ENCODE assay signal across 33 cellular contexts in the genomic region with DNA sequence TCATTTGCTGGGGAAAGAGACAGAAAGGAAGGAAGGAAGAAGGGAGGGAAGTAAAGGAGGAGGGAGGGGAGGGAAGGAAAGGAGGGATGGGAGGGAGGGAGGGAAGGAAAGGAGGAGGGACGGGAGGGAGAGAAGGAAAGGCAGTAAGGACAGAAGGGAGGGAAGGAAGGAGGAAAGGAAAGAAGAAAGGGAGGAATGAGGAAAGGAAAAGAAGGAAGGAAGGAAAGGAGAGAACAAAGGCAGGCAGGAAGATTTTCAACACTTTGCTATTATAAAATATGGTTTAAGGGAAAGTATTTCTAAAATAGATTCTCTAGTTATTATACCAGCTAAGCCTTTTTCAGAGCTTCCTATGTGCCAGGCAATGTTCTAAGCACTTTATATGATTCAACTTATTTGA.
"Had no signal": no experiment of that assay in that cellular context is flagged by ENCODE, and none has a peak within 500 bp of the region (broad histone marks: within the 10 kb centered on the region; RNA-seq: fewer than 3 reads in every experiment).

No MANE protein-coding gene starts in this region.

- H3K27me3 ChIP-seq: adrenal gland, body of pancreas, brain microvascular endothelial cell, breast epithelium had no signal

- H3K27ac ChIP-seq: adrenal gland, body of pancreas, brain microvascular endothelial cell, breast epithelium, VCaP had no signal

- H3K4me1 ChIP-seq: adrenal gland, body of pancreas, breast epithelium had no signal

- H3K36me3 ChIP-seq: adrenal gland, brain microvascular endothelial cell, breast epithelium had no signal

- FAIRE-seq: astrocyte, TTC549 had no signal

- H3K4me3 ChIP-seq: adrenal gland, body of pancreas, breast epithelium had no signal

- H3K9me3 ChIP-seq: adrenal gland, body of pancreas, breast epithelium had no signal

- ATAC-seq: activated CD8-positive, alpha-beta T cell treated with anti-CD3 and anti-CD28 coated beads for 36 hours; activated naive CD4-positive, alpha-beta T cell treated with anti-CD3 and anti-CD28 coated beads, Interleukin-2, amount 50 U/mL, for 72 hours; activated T-cell treated with anti-CD3 and anti-CD28 coated beads, Interleukin-2, amount 50 U/mL, for 4 hours; activated T-cell treated with anti-CD3 and anti-CD28 coated beads, Interleukin-2, amount 50 U/mL, for 72 hours; activated T-helper 17 cell treated with anti-CD3 and anti-CD28 coated beads, Interleukin-2, amount 50 U/mL, for 72 hours; body of pancreas had no signal

- DNase-seq: activated B cell treated with CpG ODN at 0.5 μM for 24 hours; activated CD4-positive, alpha-beta memory T cell treated with anti-CD3 and anti-CD28 coated beads for 36 hours; activated CD4-positive, alpha-beta T cell treated with anti-CD3 and anti-CD28 coated beads for 4 hours; activated CD4-positive, alpha-beta T cell treated with anti-CD3 and anti-CD28 coated beads, Interleukin-2, amount 10 ng/mL, durations not matched to agents 24 days and 14 days; activated CD4-positive, alpha-beta T cell treated with anti-CD3 and anti-CD28 coated beads, Interleukin-2, amount 50 U/mL, for 1 hour; activated CD4-positive, alpha-beta T cell treated with anti-CD3 and anti-CD28 coated beads, Interleukin-2, amount 50 U/mL, for 4 hours; activated CD4-positive, CD25-positive, alpha-beta regulatory T cell treated with anti-CD3 and anti-CD28 coated beads, Interleukin-2, amount 50 U/mL, for 72 hours; activated CD8-positive, alpha-beta memory T cell treated with anti-CD3 and anti-CD28 coated beads, Interleukin-2, amount 50 U/mL, for 4 hours; activated CD8-positive, alpha-beta T cell treated with anti-CD3 and anti-CD28 coated beads for 36 hours; activated effector memory CD4-positive, alpha-beta T cell treated with anti-CD3 and anti-CD28 coated beads, Interleukin-2, amount 50 U/mL, for 16 hours; activated gamma-delta T cell treated with Interleukin-2 at 50 U/mL for 16 hours; activated naive CD4-positive, alpha-beta T cell; activated naive CD4-positive, alpha-beta T cell treated with anti-CD3 and anti-CD28 coated beads, Interleukin-2, amount 10 ng/mL, durations not matched to agents 7 days and 5 days; activated naive CD8-positive, alpha-beta T cell treated with anti-CD3 and anti-CD28 coated beads for 36 hours; activated T-cell treated with anti-CD3 and anti-CD28 coated beads for 4 hours; activated T-cell treated with anti-CD3 and anti-CD28 coated beads, Interleukin-2, amount 50 U/mL, for 1 hour; activated T-cell treated with anti-CD3 and anti-CD28 coated beads, Interleukin-2, amount 50 U/mL, for 4 hours; activated T-cell treated with anti-CD3 and anti-CD28 coated beads, Interleukin-2, amount 50 U/mL, for 72 hours; adrenal gland; amniotic stem cell; aorta; body of pancreas; brain microvascular endothelial cell; central memory CD4-positive, alpha-beta T cell; T-helper 1 cell; T-helper 2 cell; T-helper 9 cell had no signal
